In genomic region chr6:25250878-25251277, GRCh38 we compare ENCODE assay signal across 11 cellular contexts. TPM values are rescaled to one million over a fixed set of nuclear protein-coding genes. Genes with fewer than 3 reads are reported as not detected.
DNase-seq lines count a peak whose midpoint lies in the region; ATAC-seq, FAIRE-seq and TF ChIP-seq lines count a peak whose summit lies in the region.
"Had no signal": no experiment of that assay in that cellular context is flagged by ENCODE, and none has a peak within 500 bp of the region (broad histone marks: within the 10 kb centered on the region; RNA-seq: fewer than 3 reads in every experiment).

No MANE protein-coding gene starts in this region.

- no peaks in the 10 kb centered on the region for H3K9me3 ChIP-seq in lower lobe of right lung
- H3K9me3 ChIP-seq: thoracic aorta had no signal

- no peaks in the 10 kb centered on the region for H3K36me3 ChIP-seq in lower lobe of right lung
- H3K36me3 ChIP-seq: thoracic aorta had no signal

- in situ Hi-C loops in ACHN (cut with HindIII; ENCODE audit: low pct_ligation_motif_present, low pct_unique_long_range_greater_than_20kb, low sequenced_read_pairs): no loop called here
- in situ Hi-C loops in astrocyte of the spinal cord (cut with HindIII; ENCODE audit: low sequenced_read_pairs): no loop called here

- peak; percentile 30 for DNase-seq in ACHN
- peak; percentile 20 for DNase-seq in astrocyte of the spinal cord (ENCODE audit: low read depth, low spot score)
- no peak for DNase-seq in D721Med (ENCODE audit: insufficient read length, low spot score)
- no peak for DNase-seq in lower lobe of right lung
- DNase-seq: aorta, right cardiac atrium had no signal

- intact Hi-C loops in lower lobe of right lung (cut with DNase I): no loop called here

- ATAC-seq in GM18867 (IDR thresholded peaks at IDR 0.05; ENCODE audit: unreplicated experiment) (peak; percentile 74), HG03159 (IDR thresholded peaks at IDR 0.05; ENCODE audit: unreplicated experiment) (peak; percentile 64), GM19035 (IDR thresholded peaks at IDR 0.05; ENCODE audit: unreplicated experiment) (no peak), HG02852 (IDR thresholded peaks at IDR 0.05; ENCODE audit: unreplicated experiment) (no peak), lower lobe of right lung (no peak)
- ATAC-seq: right cardiac atrium had no signal

- no peak overlapping the region for H3K4me3 ChIP-seq in astrocyte of the spinal cord (ENCODE audit: low read depth, low read length)
- H3K4me3 ChIP-seq in lower lobe of right lung: no peak overlapping the region
- H3K4me3 ChIP-seq: thoracic aorta had no signal

- no peak for FAIRE-seq in D721Med (lab: Jason Lieb, UNC)

- no peak overlapping the region for H3K27ac ChIP-seq in lower lobe of right lung
- H3K27ac ChIP-seq: thoracic aorta had no signal

- no peak for TF ChIP-seq CTCF in astrocyte of the spinal cord (IDR thresholded peaks at IDR 0.05; ENCODE audit: low read depth, low read length)
- TF ChIP-seq CTCF in D721Med (IDR thresholded peaks at IDR 0.05; ENCODE audit: insufficient read depth, missing control alignments): no peak
- no peak for TF ChIP-seq CTCF in lower lobe of right lung (IDR thresholded peaks at IDR 0.05)

- no peaks in the 10 kb centered on the region for H3K4me1 ChIP-seq in lower lobe of right lung

- no peaks in the 10 kb centered on the region for H3K27me3 ChIP-seq in lower lobe of right lung (ENCODE audit: low read depth)

RNA-seq across cellular contexts. Expression of gene CARMIL1, which starts 28.3 kb away (rescaled TPM):
- 30.4 TPM for total RNA-seq in lower lobe of right lung

Comparison
In these comparisons a context has a peak if more than half of its experiments do, and no peak if none do; other contexts are left out.
1. DNase-seq: peak in ACHN (single experiment) and astrocyte of the spinal cord (single experiment); none in D721Med (single experiment) and lower lobe of right lung (single experiment).
2. ATAC-seq: peak in GM18867 (single experiment) and HG03159 (single experiment); none in GM19035 (single experiment), HG02852 (single experiment) and lower lobe of right lung (0 of 2).